In the genomic region with DNA sequence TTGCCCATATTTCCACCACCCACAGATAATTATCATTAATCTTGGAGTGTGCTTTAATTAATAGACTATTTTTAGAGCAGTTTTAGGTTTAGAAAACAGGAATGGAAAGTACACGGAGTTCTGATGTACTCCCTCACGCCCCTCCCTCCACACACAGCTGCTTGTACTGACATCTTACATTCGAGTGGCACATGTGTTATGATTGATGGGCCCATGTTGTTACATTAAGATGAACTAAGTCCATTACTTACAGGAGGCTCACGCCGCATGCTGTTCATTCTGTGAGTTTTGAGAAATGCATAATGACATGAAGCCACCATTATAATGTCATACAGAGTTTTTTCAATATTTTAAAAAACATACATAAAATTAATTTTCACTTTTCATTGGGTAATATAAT, we compare ENCODE assay signal across 2 cellular contexts.
TF ChIP-seq lines count a peak whose summit lies in the region.

No MANE protein-coding gene starts in this region.

TF ChIP-seq in GM23338, 12 proteins besides CTCF, POLR2A, EP300 and RAD21 (continues in another document):
- TF ChIP-seq JUNB (IDR thresholded peaks at IDR 0.05; ENCODE audit: unreplicated experiment) (no peak), EZH2phosphoT487 (IDR thresholded peaks at IDR 0.05; ENCODE audit: unreplicated experiment) (no peak), CREB1 (CRISPR knock-in tag; IDR thresholded peaks at IDR 0.05; ENCODE audit: low read depth) (no peak), ZNF462 (CRISPR knock-in tag; IDR thresholded peaks at IDR 0.05) (no peak), NANOG (IDR thresholded peaks at IDR 0.05; ENCODE audit: borderline replicate concordance) (no peak), ETS1 (IDR thresholded peaks at IDR 0.05) (no peak), STAT1 (IDR thresholded peaks at IDR 0.05; ENCODE audit: unreplicated experiment) (no peak), ZNF114 (CRISPR knock-in tag; IDR thresholded peaks at IDR 0.05) (no peak), EZH2 (IDR thresholded peaks at IDR 0.05; ENCODE audit: low read depth, unreplicated experiment) (no peak)
- TF ChIP-seq, protein P1, sequence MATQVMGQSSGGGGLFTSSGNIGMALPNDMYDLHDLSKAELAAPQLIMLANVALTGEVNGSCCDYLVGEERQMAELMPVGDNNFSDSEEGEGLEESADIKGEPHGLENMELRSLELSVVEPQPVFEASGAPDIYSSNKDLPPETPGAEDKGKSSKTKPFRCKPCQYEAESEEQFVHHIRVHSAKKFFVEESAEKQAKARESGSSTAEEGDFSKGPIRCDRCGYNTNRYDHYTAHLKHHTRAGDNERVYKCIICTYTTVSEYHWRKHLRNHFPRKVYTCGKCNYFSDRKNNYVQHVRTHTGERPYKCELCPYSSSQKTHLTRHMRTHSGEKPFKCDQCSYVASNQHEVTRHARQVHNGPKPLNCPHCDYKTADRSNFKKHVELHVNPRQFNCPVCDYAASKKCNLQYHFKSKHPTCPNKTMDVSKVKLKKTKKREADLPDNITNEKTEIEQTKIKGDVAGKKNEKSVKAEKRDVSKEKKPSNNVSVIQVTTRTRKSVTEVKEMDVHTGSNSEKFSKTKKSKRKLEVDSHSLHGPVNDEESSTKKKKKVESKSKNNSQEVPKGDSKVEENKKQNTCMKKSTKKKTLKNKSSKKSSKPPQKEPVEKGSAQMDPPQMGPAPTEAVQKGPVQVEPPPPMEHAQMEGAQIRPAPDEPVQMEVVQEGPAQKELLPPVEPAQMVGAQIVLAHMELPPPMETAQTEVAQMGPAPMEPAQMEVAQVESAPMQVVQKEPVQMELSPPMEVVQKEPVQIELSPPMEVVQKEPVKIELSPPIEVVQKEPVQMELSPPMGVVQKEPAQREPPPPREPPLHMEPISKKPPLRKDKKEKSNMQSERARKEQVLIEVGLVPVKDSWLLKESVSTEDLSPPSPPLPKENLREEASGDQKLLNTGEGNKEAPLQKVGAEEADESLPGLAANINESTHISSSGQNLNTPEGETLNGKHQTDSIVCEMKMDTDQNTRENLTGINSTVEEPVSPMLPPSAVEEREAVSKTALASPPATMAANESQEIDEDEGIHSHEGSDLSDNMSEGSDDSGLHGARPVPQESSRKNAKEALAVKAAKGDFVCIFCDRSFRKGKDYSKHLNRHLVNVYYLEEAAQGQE (IDR thresholded peaks at IDR 0.05; ENCODE audit: unreplicated experiment) = no peak

TF ChIP-seq in IMR-90, 13 proteins besides CTCF, POLR2A, EP300 and RAD21:
- TF ChIP-seq USF2 (IDR thresholded peaks at IDR 0.05; ENCODE audit: low read depth, low read length) = no peak
- TF ChIP-seq RCOR1 (IDR thresholded peaks at IDR 0.05; ENCODE audit: insufficient replicate concordance, low read length) = no peak
- TF ChIP-seq RFX5 (IDR thresholded peaks at IDR 0.05; ENCODE audit: low read depth, low read length) = no peak
- TF ChIP-seq MAFK (IDR thresholded peaks at IDR 0.05; ENCODE audit: low read depth, low read length) = no peak
- TF ChIP-seq, protein P2, sequence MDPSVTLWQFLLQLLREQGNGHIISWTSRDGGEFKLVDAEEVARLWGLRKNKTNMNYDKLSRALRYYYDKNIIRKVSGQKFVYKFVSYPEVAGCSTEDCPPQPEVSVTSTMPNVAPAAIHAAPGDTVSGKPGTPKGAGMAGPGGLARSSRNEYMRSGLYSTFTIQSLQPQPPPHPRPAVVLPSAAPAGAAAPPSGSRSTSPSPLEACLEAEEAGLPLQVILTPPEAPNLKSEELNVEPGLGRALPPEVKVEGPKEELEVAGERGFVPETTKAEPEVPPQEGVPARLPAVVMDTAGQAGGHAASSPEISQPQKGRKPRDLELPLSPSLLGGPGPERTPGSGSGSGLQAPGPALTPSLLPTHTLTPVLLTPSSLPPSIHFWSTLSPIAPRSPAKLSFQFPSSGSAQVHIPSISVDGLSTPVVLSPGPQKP (IDR thresholded peaks at IDR 0.05; ENCODE audit: borderline replicate concordance, low read depth, low read length) = no peak
